ENCODE assay signal across 9 cellular contexts in the genomic region with DNA sequence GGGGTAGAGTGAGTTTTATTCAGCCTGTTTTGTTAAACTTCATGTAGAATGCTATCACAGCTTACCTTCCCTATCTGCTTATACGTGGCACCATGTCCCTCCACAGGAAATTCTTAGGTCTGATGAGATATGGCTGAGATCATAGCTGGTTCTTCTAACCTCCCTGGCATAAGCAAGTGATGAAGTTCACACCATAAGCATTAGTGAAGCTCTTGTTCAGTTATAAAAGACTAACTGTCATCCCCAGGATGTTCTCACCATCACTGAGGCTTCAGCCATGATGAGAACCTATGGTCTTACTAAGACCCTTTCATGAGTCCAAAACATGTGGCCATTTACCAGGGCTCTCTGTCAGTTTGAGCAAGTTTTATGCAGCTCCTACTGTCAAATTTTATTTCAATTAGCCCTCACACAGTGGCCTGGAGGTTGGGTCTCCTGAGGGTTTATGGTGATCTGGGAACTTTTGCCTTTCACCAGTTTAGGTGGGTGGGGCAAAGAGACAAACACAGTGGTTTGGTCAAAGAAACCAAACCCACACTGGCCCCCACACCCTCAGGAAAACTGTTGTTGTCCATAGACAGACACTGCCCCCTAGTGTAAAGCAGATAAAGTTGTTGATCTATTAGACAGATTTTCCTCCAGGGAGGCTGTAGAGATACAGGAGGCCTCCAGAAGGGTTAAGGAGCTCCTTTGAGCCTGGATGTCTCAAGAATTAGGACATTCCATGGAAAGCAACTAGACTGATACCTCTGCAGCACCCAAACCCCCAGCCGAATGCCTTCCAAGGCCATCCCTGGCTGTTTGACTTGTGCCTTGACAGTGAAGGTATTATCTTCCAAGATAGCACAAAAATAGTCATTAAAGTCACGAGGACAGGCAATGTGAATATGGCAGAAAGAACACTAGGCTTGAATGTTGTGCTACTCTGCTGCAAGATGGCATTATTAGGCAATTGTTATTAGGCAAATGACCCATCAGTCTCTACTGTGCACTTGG. TPM values are rescaled to one million over a fixed set of nuclear protein-coding genes. Genes with fewer than 3 reads are reported as not detected.
DNase-seq lines count a peak whose midpoint lies in the region; ATAC-seq, FAIRE-seq and TF ChIP-seq lines count a peak whose summit lies in the region.
"Had no signal": no experiment of that assay in that cellular context is flagged by ENCODE, and none has a peak within 500 bp of the region (broad histone marks: within the 10 kb centered on the region; RNA-seq: fewer than 3 reads in every experiment).

No MANE protein-coding gene starts in this region.

- no peak overlapping the region for H3K27ac ChIP-seq in GM23338 (ENCODE audit: low read depth)
- H3K27ac ChIP-seq in GM12878 (ENCODE audit: control insufficient read depth, insufficient read depth) = no peak overlapping the region
- H3K27ac ChIP-seq: skin epidermis had no signal

- in situ Hi-C loops in GM12878 (cut with MboI) = loop anchor here (5.0 kb wide), 1 partner anchor 174 kb away; no protein-coding TSS in a partner anchor

- H3K9ac ChIP-seq in GM12878 (ENCODE audit: control insufficient read depth, insufficient read depth, low read length) = no peak overlapping the region

- H3K79me2 ChIP-seq in GM23338 (replicated peaks; ENCODE audit: insufficient read depth) (peaks cover 32% of the 10 kb centered on the region), GM12878 (ENCODE audit: control insufficient read depth, insufficient read depth, low read length) (no peaks in the 10 kb centered on the region)

- FAIRE-seq in D721Med (lab: Jason Lieb, UNC) = no peak
- peak; percentile 82 for FAIRE-seq in GM12878 (lab: Jason Lieb, UNC)

- no peaks in the 10 kb centered on the region for H3K36me3 ChIP-seq in GM23338 (ENCODE audit: insufficient read depth)
- no peaks in the 10 kb centered on the region for H3K36me3 ChIP-seq in GM12878 (ENCODE audit: control insufficient read depth in 2 of 2, insufficient read depth in 2 of 2, low read length in 1 of 2)

- CTCF ChIA-PET in GM12878 (lab: Yijun Ruan, JAX) = interaction anchor here (0.6 to 7.7 kb wide), 42 partner anchors 9 to 1756 kb away, joined by 3 to 132 read pairs (median 4); no protein-coding TSS in a partner anchor

- TF ChIP-seq CTCF in D721Med (IDR thresholded peaks at IDR 0.05; ENCODE audit: insufficient read depth, missing control alignments) = peak; percentile 72
- TF ChIP-seq CTCF in GM23338 (conservative IDR thresholded peaks at IDR 0.05; ENCODE audit: low read depth in 2 of 2) = peak; percentile 89 to 90
- TF ChIP-seq CTCF in GM12878 (IDR thresholded peaks at IDR 0.05 in 2 of 3, conservative IDR thresholded peaks at IDR 0.05 in 1 of 3; ENCODE audit: control insufficient read depth in 2 of 3, extremely low read depth in 1 of 3, insufficient read depth in 1 of 3, low read depth in 3 of 3, low read length in 3 of 3) = peak; percentile 62 to 68 (median 67)

- no peaks in the 10 kb centered on the region for H3K9me3 ChIP-seq in GM12878 (replicated peaks; ENCODE audit: control insufficient read depth, insufficient read depth, low read length)

- DNase-seq in D721Med (ENCODE audit: insufficient read length, low spot score) (no peak), GM23338 (ENCODE audit: low spot score) (peak; percentile 90), NCI-H460 (ENCODE audit: extremely low read depth, low read depth) (peak; percentile 32), GM12878 (ENCODE audit: low read depth, low spot score) (no peak), iPS DF 19.7 (ENCODE audit: low read depth, low spot score) (peak; percentile 47), posterior vena cava (ENCODE audit: low spot score) (no peak)

- H4K20me1 ChIP-seq in GM23338 (replicated peaks; ENCODE audit: insufficient read depth) = no peaks in the 10 kb centered on the region
- H4K20me1 ChIP-seq in GM12878 (ENCODE audit: control insufficient read depth, insufficient read depth) = no peaks in the 10 kb centered on the region

- WGBS in GM12878 (ENCODE audit: insufficient coverage, insufficient replicate concordance, low lambda C conversion rate, missing lambda C conversion rate) = 4% methylated on average over 3 of the region's 3 CpGs

- BruUV-seq in GM12878 (replicated peaks; lab: Mats Ljungman, UMichigan) = no TSS peak

- H3K27me3 ChIP-seq in GM23338 (ENCODE audit: insufficient read depth) (no peaks in the 10 kb centered on the region), GM12878 (replicated peaks in 1 of 2; ENCODE audit: control insufficient read depth in 2 of 2, insufficient read depth in 2 of 2, low read length in 1 of 2) (no peaks in the 10 kb centered on the region)

- H3K4me1 ChIP-seq in GM23338 (ENCODE audit: insufficient read depth) (peaks cover 27% of the 10 kb centered on the region), GM12878 (ENCODE audit: control insufficient read depth, insufficient read depth, low read length) (no peaks in the 10 kb centered on the region)

- H3K27me3 Mint-ChIP-seq in GM23338 (ENCODE audit: insufficient read depth, low read depth, poor library complexity) = no peaks in the 10 kb centered on the region
- H3K27me3 Mint-ChIP-seq in stimulated activated memory B cell treated with anti-CD40 and anti-IgM and Interleukin-4, amounts not matched to agents 10 μg/mL and 1 μg/mL and 100 μg/mL, for 72 hours = no peaks in the 10 kb centered on the region

- intact Hi-C loops in GM12878 (cut with micrococcal nuclease; ENCODE audit: unreplicated experiment) = loop anchor here (1.0 to 5.0 kb wide), 3 partner anchors 174 to 374 kb away; no protein-coding TSS in a partner anchor
- intact Hi-C loops in posterior vena cava (cut with DNase I) = no loop called here

- H3F3A ChIP-seq in GM23338 (replicated peaks; ENCODE audit: low read depth) = no peaks in the 10 kb centered on the region; the same call in 1 of the 2 replicates

- no peak overlapping the region for H3K4me3 ChIP-seq in GM23338
- H3K4me3 ChIP-seq in GM12878 = no peak overlapping the region
- H3K4me3 ChIP-seq: skin epidermis had no signal

- SMC1A ChIA-PET in GM12878 (lab: Charles Lee; ENCODE audit: uncharacterized antibody, unreplicated experiment) = interaction anchor here (0.6 to 2.1 kb wide), 12 partner anchors 25 to 264 kb away, joined by 3 to 9 read pairs (median 5); no protein-coding TSS in a partner anchor

- POLR2A ChIA-PET in GM12878 (lab: Charles Lee) = no interaction called here

- no peak for TF ChIP-seq EP300 in GM12878 (IDR thresholded peaks at IDR 0.05; ENCODE audit: borderline replicate concordance in 1 of 2, control insufficient read depth in 1 of 2, low read depth in 2 of 2, low read length in 2 of 2)

- no peak overlapping the region for H3K27ac Mint-ChIP-seq in GM23338
- H3K27ac Mint-ChIP-seq in stimulated activated memory B cell treated with anti-CD40 and anti-IgM and Interleukin-4, amounts not matched to agents 10 μg/mL and 1 μg/mL and 100 μg/mL, for 72 hours = no peak overlapping the region

- RAD21 ChIA-PET in GM12878 (lab: Charles Lee; ENCODE audit: unreplicated experiment) = interaction anchor here (0.6 to 2.0 kb wide), 16 partner anchors 11 to 504 kb away, joined by 3 to 13 read pairs (median 4); no protein-coding TSS in a partner anchor

- no peak overlapping the region for H2AFZ ChIP-seq in GM23338
- no peak overlapping the region for H2AFZ ChIP-seq in GM12878 (ENCODE audit: control insufficient read depth, low read depth, low read length)

- H3K4me1 Mint-ChIP-seq in GM23338 = peaks cover 25% of the 10 kb centered on the region
- H3K4me1 Mint-ChIP-seq in stimulated activated memory B cell treated with anti-CD40 and anti-IgM and Interleukin-4, amounts not matched to agents 10 μg/mL and 1 μg/mL and 100 μg/mL, for 72 hours = peaks cover 36% of the 10 kb centered on the region

- ATAC-seq in GM23338 (peak; percentile 55), GM12878 (peak; percentile 78), GM21737 (IDR thresholded peaks at IDR 0.05; ENCODE audit: unreplicated experiment) (no peak)
- ATAC-seq in stimulated activated memory B cell treated with anti-CD40 and anti-IgM and Interleukin-4, amounts not matched to agents 10 μg/mL and 1 μg/mL and 100 μg/mL, for 72 hours = peak; percentile 47

- H3K36me3 Mint-ChIP-seq in GM23338 (ENCODE audit: low read depth) = no peaks in the 10 kb centered on the region
- peaks cover 5% of the 10 kb centered on the region for H3K36me3 Mint-ChIP-seq in stimulated activated memory B cell treated with anti-CD40 and anti-IgM and Interleukin-4, amounts not matched to agents 10 μg/mL and 1 μg/mL and 100 μg/mL, for 72 hours

- H3K9me3 Mint-ChIP-seq in GM23338 = no peaks in the 10 kb centered on the region
- H3K9me3 Mint-ChIP-seq in stimulated activated memory B cell treated with anti-CD40 and anti-IgM and Interleukin-4, amounts not matched to agents 10 μg/mL and 1 μg/mL and 100 μg/mL, for 72 hours = no peaks in the 10 kb centered on the region

- no peak overlapping the region for H3K4me2 ChIP-seq in GM23338
- no peak overlapping the region for H3K4me2 ChIP-seq in GM12878 (ENCODE audit: control insufficient read depth, insufficient read depth)

- H3K4me3 Mint-ChIP-seq in GM23338 = no peak overlapping the region
- no peak overlapping the region for H3K4me3 Mint-ChIP-seq in stimulated activated memory B cell treated with anti-CD40 and anti-IgM and Interleukin-4, amounts not matched to agents 10 μg/mL and 1 μg/mL and 100 μg/mL, for 72 hours

- no peaks in the 10 kb centered on the region for H3K9me2 ChIP-seq in GM23338 (ENCODE audit: insufficient read depth)

- TF ChIP-seq POLR2A in GM12878 (IDR thresholded peaks at IDR 0.05; ENCODE audit: low read depth, low read length) = no peak

- TF ChIP-seq RAD21 in GM12878 (IDR thresholded peaks at IDR 0.05; ENCODE audit: insufficient read depth, low read depth, low read length) = peak; percentile 82

RNA-seq across cellular contexts. Expression of gene SLC22A15, which starts 5.0 kb away (rescaled TPM):
- total RNA-seq in GM23338 (2014; rRNA removed; shearing (Covaris generic)) = 3.8 and 4.0 TPM in 2 replicates
- 2.2 and 2.7 TPM in 2 replicates for polyA plus RNA-seq in GM23338 (2016; fragmentation: Nextera tagmentation; extraction: Ambion mirVana)
- 0.14 and 0.42 TPM in 2 replicates for total RNA-seq in NCI-H460 (2014; rRNA removed; shearing (Covaris generic))
- polyA plus RNA-seq in NCI-H460 (2014; cell fraction: nucleus; rRNA removed) = 0.38 and 0.78 TPM in 2 replicates
- 10.5 and 14.9 TPM in 2 replicates for total RNA-seq in GM12878 (2013; cell fraction: nucleolus; rRNA removed)
- total RNA-seq in GM12878 (2014; rRNA removed) = 0.11 and 0.27 TPM in 2 replicates
- total RNA-seq in GM12878 (2014; rRNA removed; fragmentation: Illumina TruSeq; extraction: Trizol) = 0.09 and 0.13 TPM in 2 replicates
- 0.08 and 0.21 TPM in 2 replicates for total RNA-seq in GM12878 (2021)
- 0.04 TPM for polyA plus RNA-seq in GM12878 (2011; ENCODE audit: low read depth)
- 2.8 and 3.8 TPM in 2 replicates for polyA plus RNA-seq in GM12878 (2011; rRNA removed)
- polyA plus RNA-seq in GM12878 (2011; cell fraction: cytosol; rRNA removed) = 1.3 TPM in 2 replicates
- polyA plus RNA-seq in GM12878 (2011; cell fraction: nucleus; rRNA removed) = 10.9 and 11.0 TPM in 2 replicates
- 0.28 and 0.31 TPM in 2 replicates for polyA plus RNA-seq in GM12878 (2012)
- 0.24 and 0.59 TPM in 2 replicates for polyA plus RNA-seq in GM12878 (2014; fragmentation: Illumina TruSeq; extraction: Trizol)
- under 1 TPM in 1 of 2 experiments, not detected in 1; 0.05 TPM for polyA plus RNA-seq in GM12878 (2014; fragmentation: Nextera tagmentation; extraction: Ambion mirVana)
- 0.28 and 0.33 TPM in 2 replicates for polyA plus RNA-seq in GM12878 (2014; rRNA removed)
- polyA plus RNA-seq in GM12878 (2016; fragmentation: Nextera tagmentation; extraction: Ambion mirVana) = under 1 TPM; 0.06 to 0.40 TPM
- polyA minus RNA-seq in GM12878 (2011; rRNA and poly(A)+ RNA removed) = 2.5 and 6.4 TPM in 2 replicates
- 1.8 TPM in 1 of 2 replicates, not detected in the other for polyA minus RNA-seq in GM12878 (2011; cell fraction: cytosol; rRNA and poly(A)+ RNA removed)
- 6.3 and 10.1 TPM in 2 replicates for polyA minus RNA-seq in GM12878 (2011; cell fraction: nucleus; rRNA and poly(A)+ RNA removed)
- 1 to 10 TPM; 3.1 to 6.1 TPM for total RNA-seq in posterior vena cava

Comparison
In these comparisons a context has a peak if more than half of its experiments do, and no peak if none do; other contexts are left out.
1. DNase-seq: peak in GM23338 (single experiment), NCI-H460 (single experiment) and iPS DF 19.7 (single experiment); none in D721Med (single experiment), GM12878 (single experiment) and posterior vena cava (single experiment).
2. Peak in every context shown above with its lines, with median percentiles within 50 percentile points of each other: CTCF ChIP-seq.